8 cellular contexts compared by ENCODE assay signal in the genomic region with DNA sequence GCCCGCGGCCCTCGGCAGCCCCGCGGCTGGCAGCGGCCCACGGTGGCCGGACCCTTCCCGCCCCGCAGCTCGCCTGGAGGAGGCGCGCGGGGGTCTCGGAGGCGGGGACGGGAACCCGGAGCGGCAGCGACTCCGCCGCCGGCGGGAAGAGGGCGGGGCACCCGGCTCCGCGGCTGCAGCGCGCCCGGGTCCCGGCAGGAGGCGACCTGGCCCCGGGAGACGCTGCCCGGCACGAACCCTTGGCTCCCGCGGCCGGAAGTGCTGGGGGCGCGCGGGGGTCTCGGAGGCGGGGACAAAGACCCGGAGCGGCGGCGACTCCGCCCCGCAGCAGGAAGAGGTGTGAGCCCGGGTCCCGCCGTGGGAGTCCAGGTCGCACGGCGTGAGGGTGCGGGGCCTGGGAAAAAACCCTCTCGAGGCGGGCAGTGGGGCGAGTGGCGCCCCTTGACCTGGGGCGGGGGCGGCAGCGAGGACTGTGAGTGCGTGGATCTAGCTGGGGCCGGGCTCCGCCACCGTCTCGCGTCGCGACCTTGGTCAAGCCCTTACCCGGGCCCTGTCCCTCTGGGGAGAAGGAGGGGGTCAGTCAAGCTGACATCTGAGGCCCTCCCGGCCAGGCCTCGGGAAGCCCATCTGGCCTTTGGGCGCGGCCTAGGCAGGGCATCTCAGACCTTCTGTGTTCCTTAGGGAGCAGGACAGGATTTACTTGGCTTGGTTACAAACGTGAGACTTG. TPM values are rescaled to one million over a fixed set of nuclear protein-coding genes. Genes with fewer than 3 reads are reported as not detected.
DNase-seq lines count a peak whose midpoint lies in the region; ATAC-seq, FAIRE-seq and TF ChIP-seq lines count a peak whose summit lies in the region.

A gene (minus strand): TSS at position 151 of the 727 bp plus-strand sequence. CDS start 230 bp downstream, outside the sequence.

- POLR2A ChIA-PET in H1 (lab: Charles Lee; ENCODE audit: partially characterized antibody): interaction anchor here (0.8 to 1.7 kb wide), 2 partner anchors 8 to 9 kb away, joined by 3 to 7 read pairs; no protein-coding TSS in a partner anchor

- TF ChIP-seq POLR2A in H1 (IDR thresholded peaks at IDR 0.05; ENCODE audit: control extremely low read depth in 1 of 2, low read depth in 2 of 2, low read length in 2 of 2): no peak; a peak in 1 of 3 replicates

- H2BK5ac ChIP-seq in H1 (ENCODE audit: low read depth, low read length): peak within 1 kb of the TSS; percentile 60; the same call in 1 of the 2 replicates
- H2BK5ac ChIP-seq in mesendoderm (ENCODE audit: low read length): peak within 1 kb of the TSS; percentile 9

- H3K56ac ChIP-seq in H1 (replicated peaks; ENCODE audit: insufficient read length, low read depth, low read length) (peak within 1 kb of the TSS; percentile 14), mesendoderm (ENCODE audit: low read length) (peak within 1 kb of the TSS; percentile 97)

- TF ChIP-seq CTCF in AG10803 (conservative IDR thresholded peaks at IDR 0.05; ENCODE audit: low read length): no peak; the same call in 1 of the 2 replicates
- TF ChIP-seq CTCF in H1 (IDR thresholded peaks at IDR 0.05; ENCODE audit: control extremely low read depth in 1 of 3, insufficient read depth in 1 of 3, low read depth in 1 of 3, low read length in 3 of 3): peak; percentile 48 to 82 (median 57)

- H2BK120ac ChIP-seq in H1 (replicated peaks; ENCODE audit: low read depth, low read length): no peak within 1 kb of the TSS
- no peak within 1 kb of the TSS for H2BK120ac ChIP-seq in mesendoderm (ENCODE audit: low read depth, low read length)

- H4K5ac ChIP-seq in H1 (ENCODE audit: insufficient read length, low read depth, low read length) (peak within 1 kb of the TSS; percentile 71), mesendoderm (ENCODE audit: low read length) (no peak within 1 kb of the TSS)

- peaks cover 0 to 21% (median 14%) of the 10 kb centered on the region in 4 experiments; a peak in 6 of 7 replicates for H3K4me1 ChIP-seq in H1 (replicated peaks in 1 of 4; ENCODE audit: control insufficient read depth in 3 of 4, insufficient read depth in 4 of 4, low read length in 3 of 4)
- H3K4me1 ChIP-seq in mesendoderm (ENCODE audit: control insufficient read depth, low read depth, low read length): no peaks in the 10 kb centered on the region

- H2AFZ ChIP-seq in H1 (ENCODE audit: low read length): peak within 1 kb of the TSS; percentile 81

- H3K36me3 ChIP-seq in H1 (ENCODE audit: control insufficient read depth in 2 of 4, insufficient read depth in 4 of 4, low read length in 3 of 4) (no peaks in the 10 kb centered on the region), mesendoderm (ENCODE audit: control insufficient read depth, insufficient read depth, low read length) (no peaks in the 10 kb centered on the region)

- peaks cover 11% of the 10 kb centered on the region for H3K23me2 ChIP-seq in H1 (ENCODE audit: low read depth, low read length)

- peak within 1 kb of the TSS; percentile 84 for H4K8ac ChIP-seq in H1 (ENCODE audit: extremely low read depth, insufficient read depth, low read length)
- no peak within 1 kb of the TSS for H4K8ac ChIP-seq in mesendoderm (ENCODE audit: low read depth, low read length)

- no peak for FAIRE-seq in H1 (lab: Jason Lieb, UNC)

- H4K91ac ChIP-seq in H1 (replicated peaks; ENCODE audit: insufficient read length, low read length): peak within 1 kb of the TSS; percentile 58

- H3K9ac ChIP-seq in H1 (replicated peaks in 1 of 4; ENCODE audit: extremely low read depth in 1 of 4, low read depth in 3 of 4, low read length in 3 of 4) (peak within 1 kb of the TSS; percentile 51 to 71 (median 66)), mesendoderm (ENCODE audit: low read length) (peak within 1 kb of the TSS; percentile 93)

- DNase-seq in AG10803 (ENCODE audit: low read depth): peak; percentile 57
- DNase-seq in NCI-H748 treated with DMSO at 0.1 percent for 48 hours (lab: John Stamatoyannopoulos, UW): peak; percentile 7
- DNase-seq in activated CD8-positive, alpha-beta memory T cell treated with anti-CD3 and anti-CD28 coated beads for 4 hours (ENCODE audit: low read depth in 2 of 2): peak; percentile 50
- peak in 1 of 2 experiments; percentile 91 for DNase-seq in H1 (ENCODE audit: low read depth in 1 of 2, low spot score in 2 of 2)
- peak; percentile 85 for DNase-seq in mesendoderm
- peak; percentile 68 for DNase-seq in stimulated activated CD8-positive, alpha-beta memory T cell treated with anti-CD3 and anti-CD28 coated beads, Interleukin-12 subunit alpha, Interleukin-12 subunit beta, amount 100 ng/mL, for 4 hours (ENCODE audit: low read depth)

- peak; percentile 78 for ATAC-seq in GM18907 (IDR thresholded peaks at IDR 0.05; ENCODE audit: unreplicated experiment)
- ATAC-seq in HG03280 (IDR thresholded peaks at IDR 0.05; ENCODE audit: unreplicated experiment): peak; percentile 74

- no peaks in the 10 kb centered on the region; a peak in 1 of 7 replicates for H3K27me3 ChIP-seq in H1 (replicated peaks in 1 of 4; ENCODE audit: control insufficient read depth in 3 of 4, extremely low read depth in 1 of 4, insufficient read depth in 3 of 4, low read length in 3 of 4)
- H3K27me3 ChIP-seq in mesendoderm (ENCODE audit: insufficient read depth, low read length, poor library complexity): no peaks in the 10 kb centered on the region

- CTCF ChIA-PET in H1 (lab: Charles Lee; ENCODE audit: partially characterized antibody): interaction anchor here (0.6 to 6.8 kb wide), 25 partner anchors 10 to 1979 kb away, joined by 3 to 64 read pairs (median 4); no protein-coding TSS in a partner anchor

- H3K14ac ChIP-seq in H1 (ENCODE audit: insufficient read length): peak within 1 kb of the TSS; percentile 69

- H3K27ac ChIP-seq in H1 (ENCODE audit: low read depth, low read length): no peak within 1 kb of the TSS
- H3K27ac ChIP-seq in mesendoderm (ENCODE audit: low read depth, low read length): peak within 1 kb of the TSS; percentile 72

- no peaks in the 10 kb centered on the region for H3K79me2 ChIP-seq in H1 (ENCODE audit: control insufficient read depth in 1 of 2, insufficient read depth in 2 of 2, low read length in 2 of 2)
- H3K79me2 ChIP-seq in mesendoderm (ENCODE audit: control insufficient read depth, insufficient read depth, low read length): no peaks in the 10 kb centered on the region

- no peaks in the 10 kb centered on the region for H4K20me1 ChIP-seq in H1 (replicated peaks in 1 of 2; ENCODE audit: control insufficient read depth in 1 of 2, insufficient read depth in 2 of 2, low read length in 2 of 2)

- no peaks in the 10 kb centered on the region for H3K9me3 ChIP-seq in H1 (ENCODE audit: insufficient read depth in 2 of 2, low read depth in 1 of 2, low read length in 1 of 2)

- H3K4ac ChIP-seq in H1 (replicated peaks; ENCODE audit: insufficient read length, low read depth, low read length): peak within 1 kb of the TSS; percentile 32
- H3K4ac ChIP-seq in mesendoderm (ENCODE audit: low read depth, low read length): peak within 1 kb of the TSS; percentile 63

- 0% methylated on average over 19 of the region's 79 CpGs; no CpG with 5 or more reads in 1 of the 2 experiments for WGBS in H1 (ENCODE audit: extremely low coverage in 1 of 2, insufficient coverage in 1 of 2, insufficient read length in 1 of 2, insufficient replicate concordance in 2 of 2, low coverage in 1 of 2, low lambda C conversion rate in 2 of 2, missing lambda C conversion rate in 1 of 2), 2 experiments
- WGBS in mesendoderm (ENCODE audit: extremely low coverage, insufficient coverage, low lambda C conversion rate): no CpG with 5 or more reads among the region's 79 CpGs

- H2BK20ac ChIP-seq in H1 (ENCODE audit: low read length): no peak within 1 kb of the TSS

- H3K23ac ChIP-seq in H1 (ENCODE audit: insufficient read length) (peak within 1 kb of the TSS; percentile 86), mesendoderm (ENCODE audit: low read length) (peak within 1 kb of the TSS; percentile 92)

- H2BK12ac ChIP-seq in H1 (ENCODE audit: low read depth, low read length): no peak within 1 kb of the TSS; the same call in 1 of the 2 replicates

- H2BK15ac ChIP-seq in H1 (ENCODE audit: low read length) (peak within 1 kb of the TSS; percentile 81; the same call in 1 of the 2 replicates), mesendoderm (replicated peaks; ENCODE audit: low read depth) (no peak within 1 kb of the TSS)

- H2AK5ac ChIP-seq in H1 (ENCODE audit: low read depth, low read length): no peak within 1 kb of the TSS
- no peak within 1 kb of the TSS for H2AK5ac ChIP-seq in mesendoderm (ENCODE audit: low read length)

- TF ChIP-seq RAD21 in H1 (IDR thresholded peaks at IDR 0.05 in 1 of 2, conservative IDR thresholded peaks at IDR 0.05 in 1 of 2; ENCODE audit: low read depth in 2 of 2, low read length in 2 of 2): peak; percentile 55 to 69

- TF ChIP-seq EP300 in H1 (IDR thresholded peaks at IDR 0.05; ENCODE audit: borderline replicate concordance in 1 of 2, low read depth in 2 of 2, low read length in 2 of 2): 0 out of 3 replicates have a peak, but pooled peaks of 1 of the 2 experiments have one; percentile 26

- H3K4me3 ChIP-seq in AG10803 (ENCODE audit: low read length) (peak within 1 kb of the TSS; percentile 75), H1 (ENCODE audit: extremely low read depth in 1 of 4, insufficient read depth in 2 of 4, low read depth in 3 of 4, low read length in 4 of 4) (peak within 1 kb of the TSS; percentile 66 to 81 (median 80)), mesendoderm (ENCODE audit: low read length) (peak within 1 kb of the TSS; percentile 74)

- H3K18ac ChIP-seq in H1 (ENCODE audit: extremely low read depth, low read length) (peak within 1 kb of the TSS; percentile 78), mesendoderm (ENCODE audit: low read length) (peak within 1 kb of the TSS; percentile 75)

- H3K4me2 ChIP-seq in H1 (ENCODE audit: insufficient read depth in 1 of 2, low read depth in 2 of 2, low read length in 2 of 2) (peak within 1 kb of the TSS; percentile 83 to 88), mesendoderm (ENCODE audit: low read length) (peak within 1 kb of the TSS; percentile 79)

- peaks cover 8% of the 10 kb centered on the region for H3K79me1 ChIP-seq in H1 (ENCODE audit: low read depth, low read length)
- H3K79me1 ChIP-seq in mesendoderm (ENCODE audit: low read length): no peaks in the 10 kb centered on the region

TF ChIP-seq in H1, 55 proteins besides CTCF, POLR2A, EP300 and RAD21 (continues in another document):
- peak; percentile 84; the same call in 1 of the 2 replicates for TF ChIP-seq TBP (IDR thresholded peaks at IDR 0.05; ENCODE audit: low read depth, low read length)

RNA-seq across cellular contexts. Expression of the gene that starts here (rescaled TPM):
- 45.8 and 46.8 TPM in 2 replicates for total RNA-seq in H1 (2021; fragmentation: NEBNext Ultra II Directional; extraction: Animal tissue kit (Norgen Biotek cat#: 25700))
- 41.5 and 52.0 TPM in 2 replicates for polyA plus RNA-seq in H1 (2011; rRNA removed)
- 37.0 TPM for polyA plus RNA-seq in H1 (2011; cell fraction: cytosol; rRNA removed)
- 26.3 TPM for polyA plus RNA-seq in H1 (2011; cell fraction: nucleus; rRNA removed)
- 42.5 to 59.9 TPM (median 53.2 TPM) in 4 replicates for polyA plus RNA-seq in H1 (2012, experiment 1 of 2)
- polyA plus RNA-seq in H1 (2012, experiment 2 of 2): 56.5 TPM
- polyA plus RNA-seq in H1 (2013, experiment 1 of 2): 37.4 TPM
- 34.3 TPM for polyA plus RNA-seq in H1 (2013, experiment 2 of 2)
- polyA minus RNA-seq in H1 (2011; rRNA and poly(A)+ RNA removed): 49.1 and 79.1 TPM in 2 replicates
- polyA minus RNA-seq in H1 (2011; cell fraction: cytosol; rRNA and poly(A)+ RNA removed): 16.4 TPM
- polyA minus RNA-seq in H1 (2011; cell fraction: nucleus; rRNA and poly(A)+ RNA removed): 17.0 TPM
- 25.5 TPM for polyA plus RNA-seq in mesendoderm (2013, experiment 1 of 2)
- polyA plus RNA-seq in mesendoderm (2013, experiment 2 of 2): 26.6 TPM
